In genomic region chr21:46347791-46348381, GRCh38 we compare ENCODE assay signal across 15 cellular contexts. TPM values are rescaled to one million over a fixed set of nuclear protein-coding genes. Genes with fewer than 3 reads are reported as not detected.
DNase-seq lines count a peak whose midpoint lies in the region; ATAC-seq, FAIRE-seq and TF ChIP-seq lines count a peak whose summit lies in the region.
"Had no signal": no experiment of that assay in that cellular context is flagged by ENCODE, and none has a peak within 500 bp of the region (broad histone marks: within the 10 kb centered on the region; RNA-seq: fewer than 3 reads in every experiment).

No MANE protein-coding gene starts in this region.

- no peaks in the 10 kb centered on the region for H3K4me1 Mint-ChIP-seq in activated CD8-positive, alpha-beta T cell treated with anti-CD3 and anti-CD28 coated beads for 36 hours (ENCODE audit: low read depth)

- 82% methylated on average over 5 of the region's 12 CpGs for WGBS in A549 (ENCODE audit: missing lambda C conversion rate)
- 85% methylated on average over 12 of the region's 12 CpGs for WGBS in right cardiac atrium

- no peak for TF ChIP-seq POLR2A in A549 (IDR thresholded peaks at IDR 0.05; ENCODE audit: low read length)

- H3K4me1 ChIP-seq in A549: no peaks in the 10 kb centered on the region
- no peaks in the 10 kb centered on the region for H3K4me1 ChIP-seq in right cardiac atrium (ENCODE audit: control insufficient read depth, insufficient read depth, low read length)
- H3K4me1 ChIP-seq: lower lobe of right lung, tibial nerve had no signal

- TF ChIP-seq RAD21 in A549 (conservative IDR thresholded peaks at IDR 0.05 in 1 of 2, IDR thresholded peaks at IDR 0.05 in 1 of 2): 0 out of 5 replicates have a peak, but pooled peaks of 1 of the 2 experiments have one; percentile 7

- H3K36me3 Mint-ChIP-seq in activated CD8-positive, alpha-beta T cell treated with anti-CD3 and anti-CD28 coated beads for 36 hours (ENCODE audit: low read depth): peaks cover 40% of the 10 kb centered on the region

- no peaks in the 10 kb centered on the region for H3K27me3 Mint-ChIP-seq in activated CD8-positive, alpha-beta T cell treated with anti-CD3 and anti-CD28 coated beads for 36 hours

- intact Hi-C loops in right cardiac atrium (cut with DNase I): no loop called here
- intact Hi-C loops in activated CD8-positive, alpha-beta T cell treated with anti-CD3 and anti-CD28 coated beads for 36 hours (cut with micrococcal nuclease): no loop called here

- peak; percentile 68 to 84; a peak in 5 of 6 replicates for ATAC-seq in A549
- ATAC-seq in right cardiac atrium: peak; percentile 82 to 85
- no peak for ATAC-seq in activated CD8-positive, alpha-beta T cell treated with anti-CD3 and anti-CD28 coated beads for 36 hours
- ATAC-seq in HG02870 (IDR thresholded peaks at IDR 0.05; ENCODE audit: unreplicated experiment): no peak
- no peak for ATAC-seq in HG03175 (IDR thresholded peaks at IDR 0.05; ENCODE audit: unreplicated experiment)
- ATAC-seq: activated CD4-positive, CD25-positive, alpha-beta regulatory T cell treated with anti-CD3 and anti-CD28 coated beads, Interleukin-2, amount 50 U/mL, for 24 hours had no signal

- POLR2A ChIA-PET in A549 (lab: Yijun Ruan, JAX): no interaction called here
- POLR2A ChIA-PET in activated CD8-positive, alpha-beta T cell treated with anti-CD3 and anti-CD28 coated beads for 36 hours (lab: Charles Lee): interaction anchor here (0.9 kb wide), 1 partner anchor 30 kb away, joined by 3 read pairs; no protein-coding TSS in a partner anchor

- DNase-seq in A549 (ENCODE audit: low read depth in 1 of 2, low spot score in 1 of 2): no peak
- DNase-seq in NCI-H226: peak; percentile 87
- no peak for DNase-seq in epithelial cell of esophagus (ENCODE audit: low read depth)
- peak in 1 of 3 donors; percentile 51 for DNase-seq in right cardiac atrium
- DNase-seq in activated CD8-positive, alpha-beta T cell treated with anti-CD3 and anti-CD28 coated beads for 36 hours: no peak
- DNase-seq in HTR-8/SVneo (ENCODE audit: insufficient read length, low spot score): no peak
- DNase-seq: 8988T; lower lobe of right lung; NK-92 treated with Interleukin-12 subunit alpha and Interleukin-12 subunit beta, amount 100 ng/mL, for 24 hours; stimulated activated CD4-positive, alpha-beta T cell treated with anti-CD3 and anti-CD28 coated beads, Interleukin-12 subunit alpha, Interleukin-12 subunit beta, amount 100 ng/mL, for 4 hours had no signal

- no peak overlapping the region for H3K4me3 Mint-ChIP-seq in activated CD8-positive, alpha-beta T cell treated with anti-CD3 and anti-CD28 coated beads for 36 hours

- no peaks in the 10 kb centered on the region for H3K9me3 Mint-ChIP-seq in activated CD8-positive, alpha-beta T cell treated with anti-CD3 and anti-CD28 coated beads for 36 hours

- FAIRE-seq in A549 (lab: Jason Lieb, UNC) (no peak), HTR-8/SVneo (lab: Jason Lieb, UNC) (no peak)

- H3K27me3 ChIP-seq in right cardiac atrium (ENCODE audit: control insufficient read depth, insufficient read depth): no peaks in the 10 kb centered on the region
- H3K27me3 ChIP-seq: neutrophil, tibial nerve had no signal

- no peak overlapping the region for H3K27ac Mint-ChIP-seq in activated CD8-positive, alpha-beta T cell treated with anti-CD3 and anti-CD28 coated beads for 36 hours

- no peak for TF ChIP-seq EP300 in A549 (IDR thresholded peaks at IDR 0.05)

- H3K9me3 ChIP-seq in A549: no peaks in the 10 kb centered on the region
- H3K9me3 ChIP-seq in right cardiac atrium (ENCODE audit: control insufficient read depth, low read length): no peaks in the 10 kb centered on the region
- H3K9me3 ChIP-seq: lower lobe of right lung, neutrophil, tibial nerve had no signal

- H3K27ac ChIP-seq in A549: no peak overlapping the region
- H3K27ac ChIP-seq in right cardiac atrium (ENCODE audit: low read length): no peak overlapping the region
- H3K27ac ChIP-seq: lower lobe of right lung, neutrophil, tibial nerve had no signal

- H3K4me3 ChIP-seq in A549: no peak overlapping the region
- no peak overlapping the region for H3K4me3 ChIP-seq in epithelial cell of esophagus (ENCODE audit: low read length)
- no peak overlapping the region for H3K4me3 ChIP-seq in right cardiac atrium (ENCODE audit: low read length)
- H3K4me3 ChIP-seq: lower lobe of right lung, tibial nerve had no signal

- TF ChIP-seq CTCF in A549 (IDR thresholded peaks at IDR 0.05) (no peak), epithelial cell of esophagus (IDR thresholded peaks at IDR 0.05; ENCODE audit: insufficient read depth, low read depth, low read length, missing control alignments) (peak; percentile 5)
- no peak for TF ChIP-seq CTCF in activated CD8-positive, alpha-beta T cell treated with anti-CD3 and anti-CD28 coated beads for 36 hours (IDR thresholded peaks at IDR 0.05)

- CTCF ChIA-PET in A549 (lab: Yijun Ruan, JAX): interaction anchor here (0.6 to 1.2 kb wide), 8 partner anchors 10 to 63 kb away, joined by 3 to 7 read pairs (median 3); no protein-coding TSS in a partner anchor
- CTCF ChIA-PET in activated CD8-positive, alpha-beta T cell treated with anti-CD3 and anti-CD28 coated beads for 36 hours (lab: Charles Lee): no interaction called here

- H3K4me2 ChIP-seq in A549: no peak overlapping the region

TF ChIP-seq in A549, 52 proteins besides CTCF, POLR2A, EP300 and RAD21:
- TF ChIP-seq MYC (IDR thresholded peaks at IDR 0.05; ENCODE audit: borderline replicate concordance, low read length) (no peak), MAZ (IDR thresholded peaks at IDR 0.05; ENCODE audit: borderline replicate concordance, low read depth, low read length) (no peak), ZFP36 (IDR thresholded peaks at IDR 0.05; ENCODE audit: borderline replicate concordance, partially characterized antibody) (no peak)

RNA-seq across cellular contexts. Expression of gene PCNT, which starts 23.9 kb away (rescaled TPM):
- polyA plus RNA-seq in A549 (2011; rRNA removed) (11.1 and 11.5 TPM in 2 replicates), A549 (2017; fragmentation: RNase III; extraction: RNeasy Plus Mini Kit Qiagen cat#74134 plus additional on column Dnase treatment) (13.3 to 15.5 TPM (median 14.6 TPM) in 3 replicates), right cardiac atrium (20.8 TPM)
- polyA plus RNA-seq in A549 (2012; cell fraction: cytosol; rRNA removed): 12.0 and 16.7 TPM in 2 replicates
- 49.5 and 57.4 TPM in 2 replicates for polyA plus RNA-seq in A549 (2012; cell fraction: nucleus; rRNA removed)
- 13.9 and 21.1 TPM in 2 replicates for polyA minus RNA-seq in A549 (2011; rRNA and poly(A)+ RNA removed)
- total RNA-seq in right cardiac atrium: 10 to 100 TPM; 25.3 to 29.6 (median 27.9) TPM
- 10 to 100 TPM; 46.2 to 46.6 TPM for total RNA-seq in activated CD8-positive, alpha-beta T cell treated with anti-CD3 and anti-CD28 coated beads for 36 hours

RNA-seq across cellular contexts. Expression of gene C21orf58, which starts 24.2 kb away (rescaled TPM):
- polyA plus RNA-seq in A549 (2011; rRNA removed) (3.2 TPM in 2 replicates), A549 (2017; fragmentation: RNase III; extraction: RNeasy Plus Mini Kit Qiagen cat#74134 plus additional on column Dnase treatment) (7.4 to 8.7 TPM (median 8.5 TPM) in 3 replicates), right cardiac atrium (1.4 TPM)
- 9.2 and 10.8 TPM in 2 replicates for polyA plus RNA-seq in A549 (2012; cell fraction: cytosol; rRNA removed)
- 44.4 and 52.1 TPM in 2 replicates for polyA plus RNA-seq in A549 (2012; cell fraction: nucleus; rRNA removed)
- polyA minus RNA-seq in A549 (2011; rRNA and poly(A)+ RNA removed): 5.6 and 6.8 TPM in 2 replicates
- total RNA-seq in right cardiac atrium: 1 to 10 TPM in 3 of 4 donors, under 1 TPM in 1; 0.84 to 2.1 (median 1.7) TPM
- 10 to 100 TPM; 23.9 to 25.2 TPM for total RNA-seq in activated CD8-positive, alpha-beta T cell treated with anti-CD3 and anti-CD28 coated beads for 36 hours

Comparison
In these comparisons a context has a peak if more than half of its experiments do, and no peak if none do; other contexts are left out.
1. ATAC-seq: peak in A549 (2 of 2) and right cardiac atrium (2 of 2); none in activated CD8-positive, alpha-beta T cell treated with anti-CD3 and anti-CD28 coated beads for 36 hours (single experiment), HG02870 (single experiment) and HG03175 (single experiment).
2. RNA of gene C21orf58, which starts 24.2 kb away (total RNA-seq): 23.9 to 25.2 TPM in activated CD8-positive, alpha-beta T cell treated with anti-CD3 and anti-CD28 coated beads for 36 hours; 0.84 to 2.1 TPM in right cardiac atrium; every median in the first group is over 4 times any median in the second.